ENCODE assay signal across 14 cellular contexts in genomic region chr1:240562111-240562590, GRCh38. TPM values are rescaled to one million over a fixed set of nuclear protein-coding genes. Genes with fewer than 3 reads are reported as not detected.
A peak's percentile ranks its signal among the peaks of the same experiment; 100 is the strongest.
DNase-seq lines count a peak whose midpoint lies in the region; ATAC-seq, FAIRE-seq and TF ChIP-seq lines count a peak whose summit lies in the region.
"Had no signal": no experiment of that assay in that cellular context is flagged by ENCODE, and none has a peak within 500 bp of the region (broad histone marks: within the 10 kb centered on the region; RNA-seq: fewer than 3 reads in every experiment).

No MANE protein-coding gene starts in this region.

- H2AFZ ChIP-seq in astrocyte (ENCODE audit: low read depth, low read length) = no peak overlapping the region

- H3K4me2 ChIP-seq in astrocyte (ENCODE audit: low read length) = no peak overlapping the region

- H3K4me3 ChIP-seq in astrocyte (ENCODE audit: insufficient read depth, low read depth, low read length) (no peak overlapping the region), Peyer's patch (no peak overlapping the region)
- H3K4me3 ChIP-seq: right atrium auricular region had no signal

- no peaks in the 10 kb centered on the region for H3K9me3 ChIP-seq in astrocyte (ENCODE audit: insufficient read depth, low read depth, low read length)
- H3K9me3 ChIP-seq in Peyer's patch = no peaks in the 10 kb centered on the region
- H3K9me3 ChIP-seq: right atrium auricular region had no signal

- H3K27me3 Mint-ChIP-seq in astrocyte (ENCODE audit: low read depth, unreplicated experiment) = no peaks in the 10 kb centered on the region
- H3K27me3 Mint-ChIP-seq: activated T-helper 17 cell treated with anti-CD3 and anti-CD28 coated beads, Interleukin-2, amount 50 U/mL, for 72 hours; CD4-positive, alpha-beta memory T cell had no signal

- no peaks in the 10 kb centered on the region for H3K4me1 Mint-ChIP-seq in astrocyte (ENCODE audit: low read depth, unreplicated experiment)

- no peaks in the 10 kb centered on the region for H4K20me1 ChIP-seq in astrocyte (ENCODE audit: insufficient read depth, low read length)

- no peaks in the 10 kb centered on the region for H3K79me2 ChIP-seq in astrocyte (ENCODE audit: insufficient read depth, low read length)

- no peak for TF ChIP-seq POLR2A in Peyer's patch (IDR thresholded peaks at IDR 0.05)

- no peaks in the 10 kb centered on the region for H3K36me3 ChIP-seq in astrocyte (ENCODE audit: insufficient read depth, low read length)
- no peaks in the 10 kb centered on the region for H3K36me3 ChIP-seq in Peyer's patch
- H3K36me3 ChIP-seq: right atrium auricular region had no signal

- peak overlapping the region; percentile 62 for H3K27ac Mint-ChIP-seq in astrocyte (ENCODE audit: unreplicated experiment)
- H3K27ac Mint-ChIP-seq: activated T-helper 17 cell treated with anti-CD3 and anti-CD28 coated beads, Interleukin-2, amount 50 U/mL, for 72 hours; CD4-positive, alpha-beta memory T cell had no signal

- no peak overlapping the region for H3K27ac ChIP-seq in astrocyte (ENCODE audit: low read depth, low read length)
- H3K27ac ChIP-seq in Peyer's patch = no peak overlapping the region
- H3K27ac ChIP-seq: right atrium auricular region had no signal

- peak; percentile 55 for ATAC-seq in GM19395 (IDR thresholded peaks at IDR 0.05; ENCODE audit: unreplicated experiment)
- ATAC-seq: activated T-helper 17 cell treated with anti-CD3 and anti-CD28 coated beads, Interleukin-2, amount 50 U/mL, for 72 hours had no signal

- H3K4me3 Mint-ChIP-seq in astrocyte (ENCODE audit: unreplicated experiment) = no peak overlapping the region
- H3K4me3 Mint-ChIP-seq: activated T-helper 17 cell treated with anti-CD3 and anti-CD28 coated beads, Interleukin-2, amount 50 U/mL, for 72 hours; CD4-positive, alpha-beta memory T cell had no signal

- H3K9ac ChIP-seq in astrocyte (ENCODE audit: low read length) = no peak overlapping the region

- FAIRE-seq in astrocyte (lab: Jason Lieb, UNC) (no peak), RCC 7860 (lab: Jason Lieb, UNC) (no peak)

- H3K4me1 ChIP-seq in astrocyte (ENCODE audit: insufficient read depth, low read length) = no peaks in the 10 kb centered on the region
- H3K4me1 ChIP-seq in Peyer's patch = no peaks in the 10 kb centered on the region
- H3K4me1 ChIP-seq: right atrium auricular region had no signal

- H3K27me3 ChIP-seq in astrocyte (ENCODE audit: insufficient read depth, low read length) (no peaks in the 10 kb centered on the region), Peyer's patch (no peaks in the 10 kb centered on the region)
- H3K27me3 ChIP-seq: right atrium auricular region had no signal

- no peak for TF ChIP-seq CTCF in astrocyte (IDR thresholded peaks at IDR 0.05; ENCODE audit: insufficient read depth, low read depth, low read length)
- no peak for TF ChIP-seq CTCF in Peyer's patch (IDR thresholded peaks at IDR 0.05)

- H3K9me3 Mint-ChIP-seq in astrocyte (ENCODE audit: unreplicated experiment) = no peaks in the 10 kb centered on the region
- H3K9me3 Mint-ChIP-seq: activated T-helper 17 cell treated with anti-CD3 and anti-CD28 coated beads, Interleukin-2, amount 50 U/mL, for 72 hours had no signal

- DNase-seq in NCI-H146 treated with DMSO at 0.1 percent for 48 hours (lab: John Stamatoyannopoulos, UW; ENCODE audit: unreplicated experiment) (peak; percentile 15), astrocyte (ENCODE audit: low read depth) (peak; percentile 32), myocyte (ENCODE audit: low read depth) (peak; percentile 37), cerebellar nuclear complex (lab: John Stamatoyannopoulos, UW) (no peak), Peyer's patch (no peak), foreskin melanocyte (no peak), RCC 7860 (ENCODE audit: low spot score) (no peak)
- DNase-seq: CD4-positive, alpha-beta memory T cell; erythroblast; KBM-7; NCI-H510A treated with DMSO at 0.1 percent for 48 hours had no signal

- H3K36me3 Mint-ChIP-seq in astrocyte (ENCODE audit: low read depth, unreplicated experiment) = no peaks in the 10 kb centered on the region

RNA-seq across cellular contexts. Expression of gene GREM2, which starts 49.8 kb away (rescaled TPM):
- total RNA-seq in astrocyte (0.14 and 0.50 TPM in 2 replicates), myocyte (0.08 TPM in 1 of 2 replicates, not detected in the other), Peyer's patch (1 to 10 TPM; 1.3 to 7.4 (median 3.2) TPM)
- polyA plus RNA-seq in myocyte (2012) = 0.19 TPM
- total RNA-seq: right atrium auricular region had no signal

Comparison
In these comparisons a context has a peak if more than half of its experiments do, and no peak if none do; other contexts are left out.
1. DNase-seq: peak in NCI-H146 treated with DMSO at 0.1 percent for 48 hours (single experiment), astrocyte (single experiment) and myocyte (single experiment); none in cerebellar nuclear complex (0 of 2), Peyer's patch (0 of 3), foreskin melanocyte (single experiment) and RCC 7860 (single experiment).